In the genomic region with DNA sequence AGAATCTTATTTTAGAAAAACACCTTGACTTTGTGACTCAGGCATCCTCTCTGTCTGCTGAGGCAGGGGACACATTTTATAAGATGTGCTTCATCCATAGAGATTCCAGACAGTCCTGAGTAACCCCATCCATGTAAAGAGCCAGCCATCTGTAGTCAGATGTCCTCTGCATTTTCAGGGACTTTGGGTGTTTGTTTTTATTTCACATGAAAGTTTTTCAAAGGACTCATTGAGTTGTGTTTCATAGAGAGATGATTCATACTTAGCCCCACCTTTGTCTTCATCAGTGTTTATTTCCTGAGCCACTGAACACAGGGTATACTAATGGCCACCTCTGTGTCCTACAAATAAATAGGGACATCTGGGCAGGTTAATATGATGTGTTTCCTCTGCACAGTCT, we compare ENCODE assay signal across 17 cellular contexts.
DNase-seq lines count a peak whose midpoint lies in the region; ATAC-seq, FAIRE-seq and TF ChIP-seq lines count a peak whose summit lies in the region.
"Had no signal": no experiment of that assay in that cellular context is flagged by ENCODE, and none has a peak within 500 bp of the region (broad histone marks: within the 10 kb centered on the region; RNA-seq: fewer than 3 reads in every experiment).

No MANE protein-coding gene starts in this region.

- H3K9ac ChIP-seq in mammary epithelial cell (ENCODE audit: insufficient read depth, low read length) (no peak overlapping the region), keratinocyte (ENCODE audit: control insufficient read depth, extremely low read depth, insufficient read depth, low read length) (no peak overlapping the region)
- H3K9ac ChIP-seq: BLaER1 had no signal

- H3K27me3 ChIP-seq in mammary epithelial cell (ENCODE audit: insufficient read depth, low read length) (no peaks in the 10 kb centered on the region), keratinocyte (ENCODE audit: control insufficient read depth, extremely low read depth, insufficient read depth, low read length) (no peaks in the 10 kb centered on the region)
- H3K27me3 ChIP-seq: BLaER1 had no signal

- dilution Hi-C loops in mammary epithelial cell (cut with HindIII; ENCODE audit: low sequenced_read_pairs) (no loop called here), keratinocyte (cut with MboI; ENCODE audit: extremely low pct_ligation_motif_present, low sequenced_read_pairs) (no loop called here)

- peaks cover 23% of the 10 kb centered on the region for H3K4me1 ChIP-seq in mammary epithelial cell (ENCODE audit: insufficient read depth, low read length)
- peaks cover 23% of the 10 kb centered on the region for H3K4me1 ChIP-seq in keratinocyte (ENCODE audit: control insufficient read depth, extremely low read depth, insufficient read depth, low read length)
- H3K4me1 ChIP-seq: BLaER1 had no signal

- H3K4me3 ChIP-seq in mammary epithelial cell (replicated peaks in 1 of 3; ENCODE audit: insufficient read depth in 1 of 3, low read depth in 2 of 3, low read length in 3 of 3) (no peak overlapping the region), keratinocyte (ENCODE audit: control insufficient read depth in 2 of 3, extremely low read depth in 1 of 3, insufficient read depth in 2 of 3, low read depth in 1 of 3, low read length in 3 of 3) (no peak overlapping the region)
- H3K4me3 ChIP-seq: BLaER1 had no signal

- H3K79me2 ChIP-seq in mammary epithelial cell (ENCODE audit: insufficient read depth, low read length) (no peaks in the 10 kb centered on the region), keratinocyte (ENCODE audit: control insufficient read depth, insufficient read depth, low read length) (no peaks in the 10 kb centered on the region)

- H3K4me1 Mint-ChIP-seq in WTC11 (no peaks in the 10 kb centered on the region), T-cell (no peaks in the 10 kb centered on the region)

- H3K9me3 Mint-ChIP-seq in WTC11 (no peaks in the 10 kb centered on the region), T-cell (no peaks in the 10 kb centered on the region)
- H3K9me3 Mint-ChIP-seq: H9 had no signal

- FAIRE-seq in keratinocyte (lab: Jason Lieb, UNC) = no peak
- FAIRE-seq: GM12892, HTR-8/SVneo had no signal

- H4K20me1 ChIP-seq in mammary epithelial cell (ENCODE audit: insufficient read depth, low read length) (no peaks in the 10 kb centered on the region), keratinocyte (ENCODE audit: control insufficient read depth, extremely low read depth, insufficient read depth, low read length) (no peaks in the 10 kb centered on the region)
- H4K20me1 ChIP-seq: BLaER1 had no signal

- CTCF ChIA-PET in mammary epithelial cell (lab: Charles Lee; ENCODE audit: low non-redundant PET) = no interaction called here
- CTCF ChIA-PET in WTC11 (lab: Charles Lee) = interaction anchor here (1.4 kb wide), 1 partner anchor 173 kb away, joined by 3 read pairs; no protein-coding TSS in a partner anchor
- CTCF ChIA-PET in T-cell (lab: Charles Lee) = no interaction called here

- H3K4me3 Mint-ChIP-seq in WTC11 (no peak overlapping the region), T-cell (no peak overlapping the region)
- H3K4me3 Mint-ChIP-seq: H9 had no signal

- H3K36me3 ChIP-seq in mammary epithelial cell (ENCODE audit: insufficient read depth, low read length) (no peaks in the 10 kb centered on the region), keratinocyte (ENCODE audit: control insufficient read depth in 2 of 2, extremely low read depth in 1 of 2, insufficient read depth in 2 of 2, low read length in 2 of 2) (no peaks in the 10 kb centered on the region)
- H3K36me3 ChIP-seq: BLaER1 had no signal

- in situ Hi-C loops in Caki2 (cut with HindIII; ENCODE audit: low pct_unique_long_range_greater_than_20kb, low sequenced_read_pairs) (no loop called here), mammary epithelial cell (cut with MboI; ENCODE audit: low sequenced_read_pairs in 2 of 2) (no loop called here)

- H3K4me2 ChIP-seq in mammary epithelial cell (ENCODE audit: insufficient read depth, low read depth, low read length) (no peak overlapping the region), keratinocyte (ENCODE audit: control insufficient read depth, extremely low read depth, insufficient read depth, low read depth, low read length) (peak overlapping the region; percentile 7)
- H3K4me2 ChIP-seq: BLaER1 had no signal

- DNase-seq in Caki2 (ENCODE audit: low read depth) = peak; percentile 55
- DNase-seq in HT1080 (ENCODE audit: low read depth) = peak; percentile 53
- DNase-seq in mammary epithelial cell = peak; percentile 74
- no peak for DNase-seq in keratinocyte (ENCODE audit: low read depth, low spot score)
- no peak for DNase-seq in WTC11 (ENCODE audit: low spot score)
- DNase-seq in T-cell = no peak
- no peak for DNase-seq in HUDEP-2 (lab: John Stamatoyannopoulos, UW; ENCODE audit: unreplicated experiment in 76 of 76)
- DNase-seq: 8988T, AML-193, Calu3, DND-41, GDM1, GOT3, H9 had no signal

- POLR2A ChIA-PET in WTC11 (lab: Charles Lee) = no interaction called here
- POLR2A ChIA-PET in T-cell (lab: Charles Lee) = no interaction called here

- no peak overlapping the region for H3K27ac Mint-ChIP-seq in WTC11
- no peak overlapping the region for H3K27ac Mint-ChIP-seq in T-cell

- H2AFZ ChIP-seq in mammary epithelial cell (ENCODE audit: low read depth, low read length) = peak overlapping the region; percentile 11
- H2AFZ ChIP-seq in keratinocyte (ENCODE audit: control insufficient read depth, low read length) = no peak overlapping the region

- intact Hi-C loops in mammary epithelial cell (cut with micrococcal nuclease) = no loop called here

- TF ChIP-seq CTCF in mammary epithelial cell (conservative IDR thresholded peaks at IDR 0.05 in 1 of 2, IDR thresholded peaks at IDR 0.05 in 1 of 2; ENCODE audit: extremely low read depth in 1 of 2, insufficient read depth in 1 of 2, low read depth in 1 of 2, low read length in 2 of 2) (no peak), keratinocyte (optimal IDR thresholded peaks at IDR 0.05 in 1 of 3, IDR thresholded peaks at IDR 0.05 in 1 of 3, conservative IDR thresholded peaks at IDR 0.05 in 1 of 3; ENCODE audit: extremely low read depth in 1 of 3, insufficient read depth in 2 of 3, low read length in 3 of 3) (no peak), WTC11 (IDR thresholded peaks at IDR 0.05) (no peak)

- H3K9me3 ChIP-seq in mammary epithelial cell (replicated peaks; ENCODE audit: insufficient read depth, low read length) (no peaks in the 10 kb centered on the region), keratinocyte (ENCODE audit: control insufficient read depth, low read depth, low read length) (no peaks in the 10 kb centered on the region)
- H3K9me3 ChIP-seq: BLaER1 had no signal

- H3K27me3 Mint-ChIP-seq in WTC11 (ENCODE audit: low read depth) (no peaks in the 10 kb centered on the region), T-cell (peaks cover 13 to 15% of the 10 kb centered on the region in 2 donors)

- no peaks in the 10 kb centered on the region for H3K9me1 ChIP-seq in keratinocyte (ENCODE audit: control insufficient read depth, extremely low read depth, insufficient read depth, low read length)

- BruUV-seq in mammary epithelial cell (replicated peaks; lab: Mats Ljungman, UMichigan) = no TSS peak

- no peak overlapping the region for H3K27ac ChIP-seq in mammary epithelial cell (ENCODE audit: insufficient read depth, low read depth, low read length)
- no peak overlapping the region for H3K27ac ChIP-seq in keratinocyte (ENCODE audit: control insufficient read depth, insufficient read depth, low read length)
- H3K27ac ChIP-seq: BLaER1 had no signal

- ATAC-seq in WTC11 (no peak), T-cell (replicated peaks in 1 of 4) (no peak)

- no peaks in the 10 kb centered on the region for H3K36me3 Mint-ChIP-seq in WTC11
- H3K36me3 Mint-ChIP-seq in T-cell = no peaks in the 10 kb centered on the region

TF ChIP-seq in WTC11, 78 proteins besides CTCF, POLR2A, EP300 and RAD21:
- no peak for TF ChIP-seq ELF4 (CRISPR knock-in tag; IDR thresholded peaks at IDR 0.05; ENCODE audit: low read depth)
- TF ChIP-seq MYBL2 (CRISPR knock-in tag; IDR thresholded peaks at IDR 0.05) = no peak
- no peak for TF ChIP-seq TCF7 (CRISPR knock-in tag; IDR thresholded peaks at IDR 0.05; ENCODE audit: low read depth)
- no peak for TF ChIP-seq ZNF416 (CRISPR knock-in tag; IDR thresholded peaks at IDR 0.05)
- no peak for TF ChIP-seq TEAD4 (CRISPR knock-in tag; IDR thresholded peaks at IDR 0.05)
- no peak for TF ChIP-seq RORB (CRISPR knock-in tag; IDR thresholded peaks at IDR 0.05)
- no peak for TF ChIP-seq MXD4 (CRISPR knock-in tag; IDR thresholded peaks at IDR 0.05; ENCODE audit: borderline replicate concordance)

Comparison
In these comparisons a context has a peak if more than half of its experiments do, and no peak if none do; other contexts are left out.
1. DNase-seq: peak in Caki2 (single experiment), HT1080 (single experiment) and mammary epithelial cell (single experiment); none in keratinocyte (single experiment), WTC11 (single experiment), T-cell (0 of 34) and HUDEP-2 (0 of 76).